In the genomic region with DNA sequence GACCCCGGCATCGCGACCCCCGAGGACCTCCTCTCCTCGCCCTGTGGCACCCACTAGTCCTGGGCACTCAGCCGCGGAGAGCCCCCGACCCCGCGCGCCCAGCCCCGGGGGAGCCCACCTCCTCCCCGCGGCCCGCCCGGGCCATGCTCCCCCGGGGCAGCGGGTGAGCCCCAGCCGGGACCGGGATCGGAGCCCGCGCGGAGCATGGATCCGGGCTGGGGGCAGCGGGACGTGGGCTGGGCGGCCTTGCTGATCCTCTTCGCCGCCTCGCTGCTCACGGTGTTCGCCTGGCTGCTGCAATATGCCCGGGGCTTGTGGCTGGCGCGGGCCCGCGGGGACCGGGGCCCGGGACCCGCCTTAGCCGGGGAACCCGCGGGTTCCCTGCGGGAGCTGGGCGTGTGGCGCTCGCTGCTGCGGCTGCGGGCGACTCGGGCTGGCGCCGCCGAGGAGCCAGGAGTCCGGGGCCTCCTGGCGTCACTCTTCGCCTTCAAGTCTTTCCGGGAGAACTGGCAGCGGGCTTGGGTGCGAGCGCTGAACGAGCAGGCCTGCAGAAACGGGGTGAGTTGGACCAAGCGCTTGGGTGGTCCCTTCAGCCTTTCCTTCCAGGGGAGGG, we compare ENCODE assay signal across 8 cellular contexts. TPM values are rescaled to one million over a fixed set of nuclear protein-coding genes. Genes with fewer than 3 reads are reported as not detected.
A peak's percentile ranks its signal among the peaks of the same experiment; 100 is the strongest.
DNase-seq lines count a peak whose midpoint lies in the region; ATAC-seq and TF ChIP-seq lines count a peak whose summit lies in the region.

No MANE protein-coding gene starts in this region.

- H3K4me3 Mint-ChIP-seq in H9 (peak overlapping the region; percentile 75 to 88), naive B cell (peak overlapping the region; percentile 88 to 96 (median 92))
- H3K4me3 Mint-ChIP-seq in effector memory CD8-positive, alpha-beta T cell = peak overlapping the region; percentile 91 to 95

- H3K27me3 Mint-ChIP-seq in H9 (ENCODE audit: low read depth) (peaks cover 16% of the 10 kb centered on the region), naive B cell (no peaks in the 10 kb centered on the region)
- no peaks in the 10 kb centered on the region for H3K27me3 Mint-ChIP-seq in effector memory CD8-positive, alpha-beta T cell

- no peak overlapping the region for H4K91ac ChIP-seq in H9 (ENCODE audit: insufficient read length, low read depth, low read length)

- H2BK120ac ChIP-seq in H9 (ENCODE audit: low read depth, low read length, poor library complexity, severe bottlenecking) = no peak overlapping the region

- H3K23me2 ChIP-seq in H9 (ENCODE audit: insufficient read length, low read depth, low read length, poor library complexity, severe bottlenecking) = peaks cover 10% of the 10 kb centered on the region

- H3K56ac ChIP-seq in H9 (ENCODE audit: insufficient read length, low read depth, low read length) = no peak overlapping the region

- no peak overlapping the region for H3K4ac ChIP-seq in H9 (ENCODE audit: low read depth, low read length)

- peak; percentile 19 for ATAC-seq in effector memory CD8-positive, alpha-beta T cell (replicated peaks)
- peak; percentile 9 to 13 for ATAC-seq in naive B cell (ENCODE audit: low read depth in 2 of 2)

- DNase-seq in GM13976 (ENCODE audit: low spot score) (peak; percentile 51), H9 (no peak), naive B cell (no peak), ureter (ENCODE audit: low spot score) (no peak), ACHN (no peak), CD1c-positive myeloid dendritic cell (ENCODE audit: extremely low spot score) (no peak)
- peak in 1 of 3 experiments; percentile 17 for DNase-seq in effector memory CD8-positive, alpha-beta T cell

- H3K14ac ChIP-seq in H9 (ENCODE audit: insufficient read depth, low read length) = no peak overlapping the region

- H3K23ac ChIP-seq in H9 (ENCODE audit: insufficient read length, low read depth, low read length) = no peak overlapping the region

- H3K4me3 ChIP-seq in OCI-LY1 (ENCODE audit: low read depth, low read length, poor library complexity, severe bottlenecking) = peak overlapping the region; percentile 98

- H3K79me1 ChIP-seq in H9 (ENCODE audit: insufficient read depth, low read depth, low read length, poor library complexity, severe bottlenecking) = no peaks in the 10 kb centered on the region

- H2BK15ac ChIP-seq in H9 (ENCODE audit: low read depth, low read length) = no peak overlapping the region

- peaks cover 8% of the 10 kb centered on the region; the same call in 1 of the 2 replicates for H3K4me1 ChIP-seq in H9 (ENCODE audit: insufficient read depth, low read length)
- H3K4me1 ChIP-seq in OCI-LY1 (ENCODE audit: insufficient read depth, low read length, severe bottlenecking) = peaks cover 27% of the 10 kb centered on the region

- H3T11ph ChIP-seq in H9 (ENCODE audit: low read length) = no peak overlapping the region

- peaks cover 23% of the 10 kb centered on the region for H3K36me3 ChIP-seq in OCI-LY1 (ENCODE audit: insufficient read depth, low read length)

- no peaks in the 10 kb centered on the region for H3K9me2 ChIP-seq in OCI-LY1 (ENCODE audit: low read depth, low read length)

- H3K9me3 ChIP-seq in H9 (ENCODE audit: control insufficient read depth, low read depth, low read length) = no peaks in the 10 kb centered on the region
- H3K9me3 ChIP-seq in OCI-LY1 (ENCODE audit: low read length) = no peaks in the 10 kb centered on the region

- no peaks in the 10 kb centered on the region; the same call in 1 of the 2 replicates for H3F3A ChIP-seq in OCI-LY1 (ENCODE audit: insufficient read depth, low read length)

- no peak overlapping the region for H2BK12ac ChIP-seq in H9 (ENCODE audit: insufficient read length, low read depth, low read length)

- H3K9me3 Mint-ChIP-seq in H9 (no peaks in the 10 kb centered on the region; a peak in 1 of 5 replicates), naive B cell (no peaks in the 10 kb centered on the region)
- H3K9me3 Mint-ChIP-seq in effector memory CD8-positive, alpha-beta T cell = no peaks in the 10 kb centered on the region

- peak overlapping the region; percentile 47 for H3K4me2 ChIP-seq in H9 (ENCODE audit: insufficient read depth, insufficient read length, low read length)
- peak overlapping the region; percentile 99 for H3K4me2 ChIP-seq in OCI-LY1 (ENCODE audit: low read length)

- no peak overlapping the region for H4K5ac ChIP-seq in H9 (ENCODE audit: insufficient read length, low read depth, low read length)

- in situ Hi-C loops in GM13976 (cut with MboI; ENCODE audit: low sequenced_read_pairs, unreplicated experiment) = no loop called here
- in situ Hi-C loops in ACHN (cut with HindIII; ENCODE audit: low pct_ligation_motif_present, low pct_unique_long_range_greater_than_20kb, low sequenced_read_pairs) = no loop called here

- H3K9ac ChIP-seq in H9 (ENCODE audit: extremely low read depth, insufficient read length, low read length) = no peak overlapping the region
- H3K9ac ChIP-seq in OCI-LY1 (ENCODE audit: low read length) = peak overlapping the region; percentile 96

- no peak overlapping the region for H2AFZ ChIP-seq in H9 (ENCODE audit: low read length)
- H2AFZ ChIP-seq in OCI-LY1 (ENCODE audit: low read length) = no peak overlapping the region

- no CpG with 5 or more reads among the region's 65 CpGs for WGBS in H9 (ENCODE audit: extremely low coverage, insufficient read length, low lambda C conversion rate)

- H4K20me1 ChIP-seq in H9 (ENCODE audit: control insufficient read depth, insufficient read depth, insufficient read length) = no peaks in the 10 kb centered on the region
- H4K20me1 ChIP-seq in OCI-LY1 (ENCODE audit: insufficient read depth, low read length) = no peaks in the 10 kb centered on the region

- no peak overlapping the region for H2AK5ac ChIP-seq in H9 (ENCODE audit: insufficient read length, low read length)

- H3K79me2 ChIP-seq in H9 (ENCODE audit: insufficient read depth, low read length) = no peaks in the 10 kb centered on the region
- H3K79me2 ChIP-seq in OCI-LY1 (ENCODE audit: insufficient read depth, low read length) = no peaks in the 10 kb centered on the region

- no peak overlapping the region for H2BK20ac ChIP-seq in H9 (ENCODE audit: low read depth, low read length, poor library complexity, severe bottlenecking)

- H3K27ac ChIP-seq in H9 (ENCODE audit: insufficient read length, low read depth, low read length) = no peak overlapping the region
- H3K27ac ChIP-seq in OCI-LY1 (ENCODE audit: low read depth, low read length, poor library complexity, severe bottlenecking) = peak overlapping the region; percentile 63

- peaks cover 5% of the 10 kb centered on the region; the same call in 1 of the 2 replicates for H3K27me3 ChIP-seq in H9 (ENCODE audit: insufficient read depth, low read length)
- no peaks in the 10 kb centered on the region for H3K27me3 ChIP-seq in OCI-LY1 (ENCODE audit: insufficient read depth, low read length)

- H4K8ac ChIP-seq in H9 (replicated peaks; ENCODE audit: insufficient read length, low read depth, low read length) = no peak overlapping the region

- TF ChIP-seq CTCF in GM13976 (IDR thresholded peaks at IDR 0.05; ENCODE audit: borderline replicate concordance, control extremely low read depth, extremely low read depth, insufficient read depth, missing control alignments) = no peak
- no peak for TF ChIP-seq CTCF in H9 (conservative IDR thresholded peaks at IDR 0.05)
- no peak for TF ChIP-seq CTCF in OCI-LY1 (IDR thresholded peaks at IDR 0.05; ENCODE audit: low read length)

- no peak overlapping the region; a peak in 1 of 7 replicates for H3K27ac Mint-ChIP-seq in H9
- H3K27ac Mint-ChIP-seq in effector memory CD8-positive, alpha-beta T cell = peak overlapping the region in 1 of 2 donors; percentile 62
- H3K27ac Mint-ChIP-seq in naive B cell = peak overlapping the region in 2 of 6 donors; percentile 36 to 42

- no peak overlapping the region for H3K18ac ChIP-seq in H9 (ENCODE audit: insufficient read length, low read depth, low read length)

- H3K4me1 Mint-ChIP-seq in H9 (peaks cover 26 to 29% of the 10 kb centered on the region in 2 experiments), naive B cell (peaks cover 32 to 48% (median 33%) of the 10 kb centered on the region in 3 donors)
- peaks cover 31 to 37% of the 10 kb centered on the region in 2 donors for H3K4me1 Mint-ChIP-seq in effector memory CD8-positive, alpha-beta T cell (ENCODE audit: low read depth in 2 of 2)

- H2BK5ac ChIP-seq in H9 (ENCODE audit: insufficient read length, low read length) = no peak overlapping the region

- H3K36me3 Mint-ChIP-seq in H9 (ENCODE audit: insufficient read depth in 1 of 3, low read depth in 3 of 3) = no peaks in the 10 kb centered on the region
- peaks cover 7% of the 10 kb centered on the region for H3K36me3 Mint-ChIP-seq in effector memory CD8-positive, alpha-beta T cell (ENCODE audit: insufficient read depth)
- peaks cover 6 to 10% of the 10 kb centered on the region in 2 donors for H3K36me3 Mint-ChIP-seq in naive B cell

RNA-seq across cellular contexts. Expression of a gene that starts 0.5 kb away (rescaled TPM):
- 5.5 and 5.6 TPM in 2 replicates for total RNA-seq in H9 (2021)
- 1 to 10 TPM in 5 of 6 donors, under 1 TPM in 1; 0.55 to 3.8 (median 2.0) TPM for polyA plus RNA-seq in naive B cell (ENCODE audit: low read depth in 6 of 6)
- 10.1 TPM for total RNA-seq in ureter

RNA-seq across cellular contexts. Expression of a gene that starts 6.0 kb away (rescaled TPM):
- total RNA-seq in H9 (2021) = 43.6 and 44.5 TPM in 2 replicates
- 10 to 100 TPM; 29.7 to 61.6 (median 34.5) TPM for polyA plus RNA-seq in naive B cell (ENCODE audit: low read depth in 6 of 6)
- 45.4 TPM for total RNA-seq in ureter

RNA-seq across cellular contexts. Expression of a gene that starts 13.7 kb away (rescaled TPM):
- 42.1 and 42.4 TPM in 2 replicates for total RNA-seq in H9 (2021)
- 10 to 100 TPM in 3 of 6 donors, 1 to 10 TPM in 3; 7.0 to 19.3 (median 9.9) TPM for polyA plus RNA-seq in naive B cell (ENCODE audit: low read depth in 6 of 6)
- 28.8 TPM for total RNA-seq in ureter

RNA-seq across cellular contexts. Expression of a gene that starts 23.0 kb away (rescaled TPM):
- total RNA-seq in H9 (2021) = 57.2 and 57.7 TPM in 2 replicates
- 10 to 100 TPM; 11.7 to 26.8 (median 16.4) TPM for polyA plus RNA-seq in naive B cell (ENCODE audit: low read depth in 6 of 6)
- total RNA-seq in ureter = 26.4 TPM

RNA-seq across cellular contexts. Expression of a gene that starts 40.0 kb away (rescaled TPM):
- total RNA-seq in H9 (2021) = 17.5 and 18.6 TPM in 2 replicates
- polyA plus RNA-seq in naive B cell (ENCODE audit: low read depth in 6 of 6) = 10 to 100 TPM; 36.7 to 50.0 (median 46.2) TPM
- total RNA-seq in ureter = 38.6 TPM
